Comparison of ENCODE assay signal across 1 cellular context in the genomic region with DNA sequence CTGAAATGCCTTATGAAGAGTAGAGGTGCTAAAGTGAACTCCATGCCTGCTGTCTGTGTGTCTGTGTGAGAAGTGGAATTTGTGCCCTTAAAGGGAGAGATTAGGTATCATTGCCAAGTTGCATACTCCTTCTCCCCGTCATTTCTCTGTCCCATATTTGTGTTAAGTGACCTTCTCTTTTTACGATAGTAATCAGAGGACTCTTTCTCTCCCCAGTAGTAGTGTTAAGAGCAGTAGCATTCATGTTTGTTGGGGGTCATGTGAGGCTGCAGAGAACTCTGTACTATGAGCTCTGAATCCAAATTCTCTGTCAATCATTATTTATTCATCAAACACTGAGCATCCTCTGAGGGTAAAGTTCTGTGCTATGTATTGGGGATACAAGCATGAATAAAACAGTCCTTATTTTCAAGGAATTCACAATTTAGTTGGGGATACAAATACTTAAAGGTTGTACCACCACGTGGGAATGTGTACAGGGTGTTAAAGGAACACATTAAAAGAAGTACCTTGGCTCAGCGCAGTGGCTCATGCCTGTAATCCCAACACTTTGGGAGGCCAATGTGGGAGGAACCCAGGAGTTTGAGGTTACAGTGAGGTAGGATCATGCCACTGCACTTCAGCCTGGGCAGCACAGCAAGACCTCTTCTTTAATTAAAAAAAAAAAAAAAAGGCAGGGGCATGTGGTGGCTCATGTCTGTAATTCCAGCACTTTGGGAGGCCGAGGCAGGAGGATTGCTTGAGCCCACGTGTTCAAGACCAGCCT.
TF ChIP-seq lines count a peak whose summit lies in the region.

No MANE protein-coding gene starts in this region.

TF ChIP-seq in HepG2, 621 proteins besides CTCF, POLR2A, EP300 and RAD21 (continued from another document and continues in another):
- TF ChIP-seq, protein P1, sequence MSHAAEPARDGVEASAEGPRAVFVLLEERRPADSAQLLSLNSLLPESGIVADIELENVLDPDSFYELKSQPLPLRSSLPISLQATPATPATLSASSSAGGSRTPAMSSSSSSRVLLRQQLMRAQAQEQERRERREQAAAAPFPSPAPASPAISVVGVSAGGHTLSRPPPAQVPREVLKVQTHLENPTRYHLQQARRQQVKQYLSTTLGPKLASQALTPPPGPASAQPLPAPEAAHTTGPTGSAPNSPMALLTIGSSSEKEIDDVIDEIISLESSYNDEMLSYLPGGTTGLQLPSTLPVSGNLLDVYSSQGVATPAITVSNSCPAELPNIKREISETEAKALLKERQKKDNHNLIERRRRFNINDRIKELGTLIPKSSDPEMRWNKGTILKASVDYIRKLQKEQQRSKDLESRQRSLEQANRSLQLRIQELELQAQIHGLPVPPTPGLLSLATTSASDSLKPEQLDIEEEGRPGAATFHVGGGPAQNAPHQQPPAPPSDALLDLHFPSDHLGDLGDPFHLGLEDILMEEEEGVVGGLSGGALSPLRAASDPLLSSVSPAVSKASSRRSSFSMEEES (CRISPR knock-in tag; IDR thresholded peaks at IDR 0.05): peak; percentile 91
- peak; percentile 73; the same call in 1 of the 2 replicates for TF ChIP-seq RCOR2 (CRISPR knock-in tag; IDR thresholded peaks at IDR 0.05)
- TF ChIP-seq, protein P2, sequence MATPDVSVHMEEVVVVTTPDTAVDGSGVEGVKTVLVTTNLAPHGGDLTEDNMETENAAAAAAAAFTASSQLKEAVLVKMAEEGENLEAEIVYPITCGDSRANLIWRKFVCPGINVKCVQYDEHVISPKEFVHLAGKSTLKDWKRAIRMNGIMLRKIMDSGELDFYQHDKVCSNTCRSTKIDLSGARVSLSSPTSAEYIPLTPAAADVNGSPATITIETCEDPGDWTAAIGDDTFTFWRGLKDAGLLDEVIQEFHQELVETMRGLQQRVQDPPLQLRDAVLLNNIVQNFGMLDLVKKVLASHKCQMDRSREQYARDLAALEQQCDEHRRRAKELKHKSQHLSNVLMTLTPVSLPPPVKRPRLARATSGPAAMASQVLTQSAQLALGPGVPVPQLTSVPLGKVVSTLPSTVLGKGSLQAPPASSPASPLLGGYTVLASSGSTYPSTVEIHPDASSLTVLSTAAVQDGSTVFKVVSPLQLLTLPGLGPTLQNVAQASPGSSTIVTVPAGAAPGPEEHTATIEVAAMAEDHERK (CRISPR knock-in tag; IDR thresholded peaks at IDR 0.05; ENCODE audit: low read depth): no peak
- no peak for TF ChIP-seq ZFP41 (CRISPR knock-in tag; IDR thresholded peaks at IDR 0.05; ENCODE audit: borderline replicate concordance)
- TF ChIP-seq ZNF441 (CRISPR knock-in tag; IDR thresholded peaks at IDR 0.05; ENCODE audit: borderline replicate concordance): no peak
- no peak for TF ChIP-seq ISL2 (CRISPR knock-in tag; IDR thresholded peaks at IDR 0.05)
- TF ChIP-seq GTF2F1 (IDR thresholded peaks at IDR 0.05; ENCODE audit: low read length): no peak
- no peak for TF ChIP-seq SIX4 (CRISPR knock-in tag; IDR thresholded peaks at IDR 0.05)
- TF ChIP-seq AGO2 (optimal IDR thresholded peaks at IDR 0.05; ENCODE audit: low read depth, low read length): no peak
- TF ChIP-seq, protein P3, sequence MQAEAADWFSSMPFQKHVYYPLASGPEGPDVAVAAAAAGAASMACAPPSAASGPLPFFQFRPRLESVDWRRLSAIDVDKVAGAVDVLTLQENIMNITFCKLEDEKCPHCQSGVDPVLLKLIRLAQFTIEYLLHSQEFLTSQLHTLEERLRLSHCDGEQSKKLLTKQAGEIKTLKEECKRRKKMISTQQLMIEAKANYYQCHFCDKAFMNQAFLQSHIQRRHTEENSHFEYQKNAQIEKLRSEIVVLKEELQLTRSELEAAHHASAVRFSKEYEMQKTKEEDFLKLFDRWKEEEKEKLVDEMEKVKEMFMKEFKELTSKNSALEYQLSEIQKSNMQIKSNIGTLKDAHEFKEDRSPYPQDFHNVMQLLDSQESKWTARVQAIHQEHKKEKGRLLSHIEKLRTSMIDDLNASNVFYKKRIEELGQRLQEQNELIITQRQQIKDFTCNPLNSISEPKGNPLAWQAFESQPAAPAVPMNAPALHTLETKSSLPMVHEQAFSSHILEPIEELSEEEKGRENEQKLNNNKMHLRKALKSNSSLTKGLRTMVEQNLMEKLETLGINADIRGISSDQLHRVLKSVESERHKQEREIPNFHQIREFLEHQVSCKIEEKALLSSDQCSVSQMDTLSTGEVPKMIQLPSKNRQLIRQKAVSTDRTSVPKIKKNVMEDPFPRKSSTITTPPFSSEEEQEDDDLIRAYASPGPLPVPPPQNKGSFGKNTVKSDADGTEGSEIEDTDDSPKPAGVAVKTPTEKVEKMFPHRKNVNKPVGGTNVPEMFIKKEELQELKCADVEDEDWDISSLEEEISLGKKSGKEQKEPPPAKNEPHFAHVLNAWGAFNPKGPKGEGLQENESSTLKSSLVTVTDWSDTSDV (CRISPR knock-in tag; IDR thresholded peaks at IDR 0.05): no peak
- TF ChIP-seq ZBTB42 (CRISPR knock-in tag; IDR thresholded peaks at IDR 0.05): no peak
- TF ChIP-seq, protein P4, sequence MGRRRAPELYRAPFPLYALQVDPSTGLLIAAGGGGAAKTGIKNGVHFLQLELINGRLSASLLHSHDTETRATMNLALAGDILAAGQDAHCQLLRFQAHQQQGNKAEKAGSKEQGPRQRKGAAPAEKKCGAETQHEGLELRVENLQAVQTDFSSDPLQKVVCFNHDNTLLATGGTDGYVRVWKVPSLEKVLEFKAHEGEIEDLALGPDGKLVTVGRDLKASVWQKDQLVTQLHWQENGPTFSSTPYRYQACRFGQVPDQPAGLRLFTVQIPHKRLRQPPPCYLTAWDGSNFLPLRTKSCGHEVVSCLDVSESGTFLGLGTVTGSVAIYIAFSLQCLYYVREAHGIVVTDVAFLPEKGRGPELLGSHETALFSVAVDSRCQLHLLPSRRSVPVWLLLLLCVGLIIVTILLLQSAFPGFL (CRISPR knock-in tag; IDR thresholded peaks at IDR 0.05): no peak
- TF ChIP-seq, protein P5, sequence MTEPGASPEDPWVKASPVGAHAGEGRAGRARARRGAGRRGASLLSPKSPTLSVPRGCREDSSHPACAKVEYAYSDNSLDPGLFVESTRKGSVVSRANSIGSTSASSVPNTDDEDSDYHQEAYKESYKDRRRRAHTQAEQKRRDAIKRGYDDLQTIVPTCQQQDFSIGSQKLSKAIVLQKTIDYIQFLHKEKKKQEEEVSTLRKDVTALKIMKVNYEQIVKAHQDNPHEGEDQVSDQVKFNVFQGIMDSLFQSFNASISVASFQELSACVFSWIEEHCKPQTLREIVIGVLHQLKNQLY (CRISPR knock-in tag; IDR thresholded peaks at IDR 0.05): peak; percentile 49; the same call in 1 of the 2 replicates
- no peak for TF ChIP-seq ZNF713 (CRISPR knock-in tag; IDR thresholded peaks at IDR 0.05)
- TF ChIP-seq ZFP36L1 (CRISPR knock-in tag; IDR thresholded peaks at IDR 0.05): no peak
- no peak for TF ChIP-seq FOSL1 (CRISPR knock-in tag; IDR thresholded peaks at IDR 0.05; ENCODE audit: borderline replicate concordance)
- TF ChIP-seq, protein P6, sequence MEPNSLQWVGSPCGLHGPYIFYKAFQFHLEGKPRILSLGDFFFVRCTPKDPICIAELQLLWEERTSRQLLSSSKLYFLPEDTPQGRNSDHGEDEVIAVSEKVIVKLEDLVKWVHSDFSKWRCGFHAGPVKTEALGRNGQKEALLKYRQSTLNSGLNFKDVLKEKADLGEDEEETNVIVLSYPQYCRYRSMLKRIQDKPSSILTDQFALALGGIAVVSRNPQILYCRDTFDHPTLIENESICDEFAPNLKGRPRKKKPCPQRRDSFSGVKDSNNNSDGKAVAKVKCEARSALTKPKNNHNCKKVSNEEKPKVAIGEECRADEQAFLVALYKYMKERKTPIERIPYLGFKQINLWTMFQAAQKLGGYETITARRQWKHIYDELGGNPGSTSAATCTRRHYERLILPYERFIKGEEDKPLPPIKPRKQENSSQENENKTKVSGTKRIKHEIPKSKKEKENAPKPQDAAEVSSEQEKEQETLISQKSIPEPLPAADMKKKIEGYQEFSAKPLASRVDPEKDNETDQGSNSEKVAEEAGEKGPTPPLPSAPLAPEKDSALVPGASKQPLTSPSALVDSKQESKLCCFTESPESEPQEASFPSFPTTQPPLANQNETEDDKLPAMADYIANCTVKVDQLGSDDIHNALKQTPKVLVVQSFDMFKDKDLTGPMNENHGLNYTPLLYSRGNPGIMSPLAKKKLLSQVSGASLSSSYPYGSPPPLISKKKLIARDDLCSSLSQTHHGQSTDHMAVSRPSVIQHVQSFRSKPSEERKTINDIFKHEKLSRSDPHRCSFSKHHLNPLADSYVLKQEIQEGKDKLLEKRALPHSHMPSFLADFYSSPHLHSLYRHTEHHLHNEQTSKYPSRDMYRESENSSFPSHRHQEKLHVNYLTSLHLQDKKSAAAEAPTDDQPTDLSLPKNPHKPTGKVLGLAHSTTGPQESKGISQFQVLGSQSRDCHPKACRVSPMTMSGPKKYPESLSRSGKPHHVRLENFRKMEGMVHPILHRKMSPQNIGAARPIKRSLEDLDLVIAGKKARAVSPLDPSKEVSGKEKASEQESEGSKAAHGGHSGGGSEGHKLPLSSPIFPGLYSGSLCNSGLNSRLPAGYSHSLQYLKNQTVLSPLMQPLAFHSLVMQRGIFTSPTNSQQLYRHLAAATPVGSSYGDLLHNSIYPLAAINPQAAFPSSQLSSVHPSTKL (CRISPR knock-in tag; IDR thresholded peaks at IDR 0.05): peak; percentile 81
- TF ChIP-seq, protein P7, sequence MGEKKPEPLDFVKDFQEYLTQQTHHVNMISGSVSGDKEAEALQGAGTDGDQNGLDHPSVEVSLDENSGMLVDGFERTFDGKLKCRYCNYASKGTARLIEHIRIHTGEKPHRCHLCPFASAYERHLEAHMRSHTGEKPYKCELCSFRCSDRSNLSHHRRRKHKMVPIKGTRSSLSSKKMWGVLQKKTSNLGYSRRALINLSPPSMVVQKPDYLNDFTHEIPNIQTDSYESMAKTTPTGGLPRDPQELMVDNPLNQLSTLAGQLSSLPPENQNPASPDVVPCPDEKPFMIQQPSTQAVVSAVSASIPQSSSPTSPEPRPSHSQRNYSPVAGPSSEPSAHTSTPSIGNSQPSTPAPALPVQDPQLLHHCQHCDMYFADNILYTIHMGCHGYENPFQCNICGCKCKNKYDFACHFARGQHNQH (CRISPR knock-in tag; IDR thresholded peaks at IDR 0.05): no peak
- TF ChIP-seq, protein P8, sequence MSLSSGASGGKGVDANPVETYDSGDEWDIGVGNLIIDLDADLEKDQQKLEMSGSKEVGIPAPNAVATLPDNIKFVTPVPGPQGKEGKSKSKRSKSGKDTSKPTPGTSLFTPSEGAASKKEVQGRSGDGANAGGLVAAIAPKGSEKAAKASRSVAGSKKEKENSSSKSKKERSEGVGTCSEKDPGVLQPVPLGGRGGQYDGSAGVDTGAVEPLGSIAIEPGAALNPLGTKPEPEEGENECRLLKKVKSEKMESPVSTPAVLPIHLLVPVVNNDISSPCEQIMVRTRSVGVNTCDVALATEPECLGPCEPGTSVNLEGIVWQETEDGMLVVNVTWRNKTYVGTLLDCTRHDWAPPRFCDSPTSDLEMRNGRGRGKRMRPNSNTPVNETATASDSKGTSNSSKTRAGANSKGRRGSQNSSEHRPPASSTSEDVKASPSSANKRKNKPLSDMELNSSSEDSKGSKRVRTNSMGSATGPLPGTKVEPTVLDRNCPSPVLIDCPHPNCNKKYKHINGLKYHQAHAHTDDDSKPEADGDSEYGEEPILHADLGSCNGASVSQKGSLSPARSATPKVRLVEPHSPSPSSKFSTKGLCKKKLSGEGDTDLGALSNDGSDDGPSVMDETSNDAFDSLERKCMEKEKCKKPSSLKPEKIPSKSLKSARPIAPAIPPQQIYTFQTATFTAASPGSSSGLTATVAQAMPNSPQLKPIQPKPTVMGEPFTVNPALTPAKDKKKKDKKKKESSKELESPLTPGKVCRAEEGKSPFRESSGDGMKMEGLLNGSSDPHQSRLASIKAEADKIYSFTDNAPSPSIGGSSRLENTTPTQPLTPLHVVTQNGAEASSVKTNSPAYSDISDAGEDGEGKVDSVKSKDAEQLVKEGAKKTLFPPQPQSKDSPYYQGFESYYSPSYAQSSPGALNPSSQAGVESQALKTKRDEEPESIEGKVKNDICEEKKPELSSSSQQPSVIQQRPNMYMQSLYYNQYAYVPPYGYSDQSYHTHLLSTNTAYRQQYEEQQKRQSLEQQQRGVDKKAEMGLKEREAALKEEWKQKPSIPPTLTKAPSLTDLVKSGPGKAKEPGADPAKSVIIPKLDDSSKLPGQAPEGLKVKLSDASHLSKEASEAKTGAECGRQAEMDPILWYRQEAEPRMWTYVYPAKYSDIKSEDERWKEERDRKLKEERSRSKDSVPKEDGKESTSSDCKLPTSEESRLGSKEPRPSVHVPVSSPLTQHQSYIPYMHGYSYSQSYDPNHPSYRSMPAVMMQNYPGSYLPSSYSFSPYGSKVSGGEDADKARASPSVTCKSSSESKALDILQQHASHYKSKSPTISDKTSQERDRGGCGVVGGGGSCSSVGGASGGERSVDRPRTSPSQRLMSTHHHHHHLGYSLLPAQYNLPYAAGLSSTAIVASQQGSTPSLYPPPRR (CRISPR knock-in tag; IDR thresholded peaks at IDR 0.05; ENCODE audit: borderline replicate concordance): peak; percentile 55; the same call in 1 of the 2 replicates
- TF ChIP-seq MEIS1 (CRISPR knock-in tag; IDR thresholded peaks at IDR 0.05; ENCODE audit: borderline replicate concordance): no peak; the same call in 1 of the 2 replicates
- TF ChIP-seq, protein P9, sequence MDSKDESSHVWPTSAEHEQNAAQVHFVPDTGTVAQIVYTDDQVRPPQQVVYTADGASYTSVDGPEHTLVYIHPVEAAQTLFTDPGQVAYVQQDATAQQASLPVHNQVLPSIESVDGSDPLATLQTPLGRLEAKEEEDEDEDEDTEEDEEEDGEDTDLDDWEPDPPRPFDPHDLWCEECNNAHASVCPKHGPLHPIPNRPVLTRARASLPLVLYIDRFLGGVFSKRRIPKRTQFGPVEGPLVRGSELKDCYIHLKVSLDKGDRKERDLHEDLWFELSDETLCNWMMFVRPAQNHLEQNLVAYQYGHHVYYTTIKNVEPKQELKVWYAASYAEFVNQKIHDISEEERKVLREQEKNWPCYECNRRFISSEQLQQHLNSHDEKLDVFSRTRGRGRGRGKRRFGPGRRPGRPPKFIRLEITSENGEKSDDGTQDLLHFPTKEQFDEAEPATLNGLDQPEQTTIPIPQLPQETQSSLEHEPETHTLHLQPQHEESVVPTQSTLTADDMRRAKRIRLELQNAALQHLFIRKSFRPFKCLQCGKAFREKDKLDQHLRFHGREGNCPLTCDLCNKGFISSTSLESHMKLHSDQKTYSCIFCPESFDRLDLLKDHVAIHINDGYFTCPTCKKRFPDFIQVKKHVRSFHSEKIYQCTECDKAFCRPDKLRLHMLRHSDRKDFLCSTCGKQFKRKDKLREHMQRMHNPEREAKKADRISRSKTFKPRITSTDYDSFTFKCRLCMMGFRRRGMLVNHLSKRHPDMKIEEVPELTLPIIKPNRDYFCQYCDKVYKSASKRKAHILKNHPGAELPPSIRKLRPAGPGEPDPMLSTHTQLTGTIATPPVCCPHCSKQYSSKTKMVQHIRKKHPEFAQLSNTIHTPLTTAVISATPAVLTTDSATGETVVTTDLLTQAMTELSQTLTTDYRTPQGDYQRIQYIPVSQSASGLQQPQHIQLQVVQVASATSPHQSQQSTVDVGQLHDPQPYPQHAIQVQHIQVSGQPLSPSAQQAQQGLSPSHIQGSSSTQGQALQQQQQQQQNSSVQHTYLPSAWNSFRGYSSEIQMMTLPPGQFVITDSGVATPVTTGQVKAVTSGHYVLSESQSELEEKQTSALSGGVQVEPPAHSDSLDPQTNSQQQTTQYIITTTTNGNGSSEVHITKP (CRISPR knock-in tag; IDR thresholded peaks at IDR 0.05; ENCODE audit: low read depth): no peak
- TF ChIP-seq, protein P10, sequence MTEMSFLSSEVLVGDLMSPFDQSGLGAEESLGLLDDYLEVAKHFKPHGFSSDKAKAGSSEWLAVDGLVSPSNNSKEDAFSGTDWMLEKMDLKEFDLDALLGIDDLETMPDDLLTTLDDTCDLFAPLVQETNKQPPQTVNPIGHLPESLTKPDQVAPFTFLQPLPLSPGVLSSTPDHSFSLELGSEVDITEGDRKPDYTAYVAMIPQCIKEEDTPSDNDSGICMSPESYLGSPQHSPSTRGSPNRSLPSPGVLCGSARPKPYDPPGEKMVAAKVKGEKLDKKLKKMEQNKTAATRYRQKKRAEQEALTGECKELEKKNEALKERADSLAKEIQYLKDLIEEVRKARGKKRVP (CRISPR knock-in tag; IDR thresholded peaks at IDR 0.05): no peak
